1 cellular context compared by ENCODE assay signal in genomic region chr7:137987011-137987334, GRCh38.
TF ChIP-seq lines count a peak whose summit lies in the region.

No MANE protein-coding gene starts in this region.

TF ChIP-seq in H1, 55 proteins besides CTCF, POLR2A, EP300 and RAD21:
- TF ChIP-seq CEBPB (IDR thresholded peaks at IDR 0.05; ENCODE audit: low read depth, low read length) (no peak), FOSL1 (IDR thresholded peaks at IDR 0.05; ENCODE audit: insufficient read depth, low read depth, low read length) (no peak), SUZ12 (IDR thresholded peaks at IDR 0.05; ENCODE audit: low read length) (no peak), PHF8 (conservative IDR thresholded peaks at IDR 0.05; ENCODE audit: low read depth, low read length) (no peak), MAFK (IDR thresholded peaks at IDR 0.05; ENCODE audit: low read depth, low read length) (no peak), NANOG (IDR thresholded peaks at IDR 0.05; ENCODE audit: insufficient read depth, low read depth, low read length, poor library complexity, severe bottlenecking) (no peak), SP1 (IDR thresholded peaks at IDR 0.05; ENCODE audit: low read depth, low read length) (no peak), POU5F1 (IDR thresholded peaks at IDR 0.05; ENCODE audit: low read depth, low read length) (no peak)
- TF ChIP-seq, protein P1, sequence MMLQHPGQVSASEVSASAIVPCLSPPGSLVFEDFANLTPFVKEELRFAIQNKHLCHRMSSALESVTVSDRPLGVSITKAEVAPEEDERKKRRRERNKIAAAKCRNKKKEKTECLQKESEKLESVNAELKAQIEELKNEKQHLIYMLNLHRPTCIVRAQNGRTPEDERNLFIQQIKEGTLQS (IDR thresholded peaks at IDR 0.05; ENCODE audit: insufficient read depth, low read depth, low read length), result no peak
